1 cellular context compared by ENCODE assay signal in the genomic region with DNA sequence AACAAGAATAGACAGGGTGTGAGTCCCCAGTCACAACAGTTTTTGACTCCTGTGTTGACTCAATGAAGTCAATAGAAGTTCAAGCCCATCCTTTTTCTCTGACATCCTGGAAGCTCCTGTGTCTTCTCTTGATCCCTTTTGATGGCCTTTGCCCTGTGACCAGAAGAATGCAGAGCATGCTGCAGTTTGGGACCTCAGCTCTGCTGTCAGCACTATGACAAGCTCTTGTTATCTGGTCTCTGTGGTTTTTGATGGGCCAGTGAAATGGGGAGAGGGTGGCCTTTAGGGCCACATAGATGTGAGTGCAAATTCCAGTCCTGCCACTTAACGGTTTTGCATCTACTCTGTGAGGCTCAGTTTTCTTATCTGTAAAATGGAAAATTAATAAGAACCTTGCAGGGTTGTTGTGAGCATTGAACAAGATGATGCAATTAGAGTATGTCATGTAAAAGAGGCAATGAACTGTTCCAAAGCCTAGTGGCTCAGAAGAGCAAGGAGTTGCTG.
TF ChIP-seq lines count a peak whose summit lies in the region.

No MANE protein-coding gene starts in this region.

TF ChIP-seq in K562, 482 proteins besides CTCF, POLR2A, EP300 and RAD21 (continued from another document):
- TF ChIP-seq, protein P1, sequence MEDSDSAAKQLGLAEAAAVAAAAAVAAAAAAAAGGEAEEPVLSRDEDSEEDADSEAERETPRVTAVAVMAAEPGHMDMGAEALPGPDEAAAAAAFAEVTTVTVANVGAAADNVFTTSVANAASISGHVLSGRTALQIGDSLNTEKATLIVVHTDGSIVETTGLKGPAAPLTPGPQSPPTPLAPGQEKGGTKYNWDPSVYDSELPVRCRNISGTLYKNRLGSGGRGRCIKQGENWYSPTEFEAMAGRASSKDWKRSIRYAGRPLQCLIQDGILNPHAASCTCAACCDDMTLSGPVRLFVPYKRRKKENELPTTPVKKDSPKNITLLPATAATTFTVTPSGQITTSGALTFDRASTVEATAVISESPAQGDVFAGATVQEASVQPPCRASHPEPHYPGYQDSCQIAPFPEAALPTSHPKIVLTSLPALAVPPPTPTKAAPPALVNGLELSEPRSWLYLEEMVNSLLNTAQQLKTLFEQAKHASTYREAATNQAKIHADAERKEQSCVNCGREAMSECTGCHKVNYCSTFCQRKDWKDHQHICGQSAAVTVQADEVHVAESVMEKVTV (CRISPR knock-in tag; IDR thresholded peaks at IDR 0.05), result no peak
- no peak for TF ChIP-seq CSDE1 (IDR thresholded peaks at IDR 0.05)
- no peak for TF ChIP-seq RBM22 (IDR thresholded peaks at IDR 0.05; ENCODE audit: low read depth, low read length, poor library complexity, severe bottlenecking)
- TF ChIP-seq, protein P2, sequence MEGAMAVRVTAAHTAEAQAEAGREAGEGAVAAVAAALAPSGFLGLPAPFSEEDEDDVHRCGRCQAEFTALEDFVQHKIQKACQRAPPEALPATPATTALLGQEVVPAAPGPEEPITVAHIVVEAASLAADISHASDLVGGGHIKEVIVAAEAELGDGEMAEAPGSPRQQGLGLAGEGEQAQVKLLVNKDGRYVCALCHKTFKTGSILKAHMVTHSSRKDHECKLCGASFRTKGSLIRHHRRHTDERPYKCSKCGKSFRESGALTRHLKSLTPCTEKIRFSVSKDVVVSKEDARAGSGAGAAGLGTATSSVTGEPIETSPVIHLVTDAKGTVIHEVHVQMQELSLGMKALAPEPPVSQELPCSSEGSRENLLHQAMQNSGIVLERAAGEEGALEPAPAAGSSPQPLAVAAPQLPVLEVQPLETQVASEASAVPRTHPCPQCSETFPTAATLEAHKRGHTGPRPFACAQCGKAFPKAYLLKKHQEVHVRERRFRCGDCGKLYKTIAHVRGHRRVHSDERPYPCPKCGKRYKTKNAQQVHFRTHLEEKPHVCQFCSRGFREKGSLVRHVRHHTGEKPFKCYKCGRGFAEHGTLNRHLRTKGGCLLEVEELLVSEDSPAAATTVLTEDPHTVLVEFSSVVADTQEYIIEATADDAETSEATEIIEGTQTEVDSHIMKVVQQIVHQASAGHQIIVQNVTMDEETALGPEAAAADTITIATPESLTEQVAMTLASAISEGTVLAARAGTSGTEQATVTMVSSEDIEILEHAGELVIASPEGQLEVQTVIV (CRISPR knock-in tag; IDR thresholded peaks at IDR 0.05; ENCODE audit: borderline replicate concordance), result no peak
- TF ChIP-seq KAT7 (CRISPR knock-in tag; IDR thresholded peaks at IDR 0.05; ENCODE audit: borderline replicate concordance), result no peak
- no peak for TF ChIP-seq ZFX (CRISPR knock-in tag; IDR thresholded peaks at IDR 0.05)
- TF ChIP-seq KDM1A (IDR thresholded peaks at IDR 0.05), result peak; percentile 46 to 64; a peak in 3 of 4 replicates
- no peak for TF ChIP-seq SMARCB1 (IDR thresholded peaks at IDR 0.05; ENCODE audit: insufficient read length, low read depth)
- no peak for TF ChIP-seq SMARCA4 (IDR thresholded peaks at IDR 0.05)
- TF ChIP-seq ZBTB17 (CRISPR knock-in tag; IDR thresholded peaks at IDR 0.05), result no peak
- peak; percentile 79 for TF ChIP-seq CEBPG (CRISPR knock-in tag; IDR thresholded peaks at IDR 0.05)
- TF ChIP-seq CEBPG (tag; conservative IDR thresholded peaks at IDR 0.05 in 1 of 2, IDR thresholded peaks at IDR 0.05 in 1 of 2), result peak; percentile 71 to 78
- TF ChIP-seq, protein P3, sequence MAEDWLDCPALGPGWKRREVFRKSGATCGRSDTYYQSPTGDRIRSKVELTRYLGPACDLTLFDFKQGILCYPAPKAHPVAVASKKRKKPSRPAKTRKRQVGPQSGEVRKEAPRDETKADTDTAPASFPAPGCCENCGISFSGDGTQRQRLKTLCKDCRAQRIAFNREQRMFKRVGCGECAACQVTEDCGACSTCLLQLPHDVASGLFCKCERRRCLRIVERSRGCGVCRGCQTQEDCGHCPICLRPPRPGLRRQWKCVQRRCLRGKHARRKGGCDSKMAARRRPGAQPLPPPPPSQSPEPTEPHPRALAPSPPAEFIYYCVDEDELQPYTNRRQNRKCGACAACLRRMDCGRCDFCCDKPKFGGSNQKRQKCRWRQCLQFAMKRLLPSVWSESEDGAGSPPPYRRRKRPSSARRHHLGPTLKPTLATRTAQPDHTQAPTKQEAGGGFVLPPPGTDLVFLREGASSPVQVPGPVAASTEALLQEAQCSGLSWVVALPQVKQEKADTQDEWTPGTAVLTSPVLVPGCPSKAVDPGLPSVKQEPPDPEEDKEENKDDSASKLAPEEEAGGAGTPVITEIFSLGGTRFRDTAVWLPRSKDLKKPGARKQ (CRISPR knock-in tag; IDR thresholded peaks at IDR 0.05), result no peak
- TF ChIP-seq BRF1 (IDR thresholded peaks at IDR 0.05; ENCODE audit: borderline replicate concordance, extremely low read depth, insufficient read length), result no peak
- no peak for TF ChIP-seq SETDB1 (IDR thresholded peaks at IDR 0.05; ENCODE audit: low read length)
- TF ChIP-seq MECOM (CRISPR knock-in tag; IDR thresholded peaks at IDR 0.05), result peak; percentile 79
- TF ChIP-seq, protein P4, sequence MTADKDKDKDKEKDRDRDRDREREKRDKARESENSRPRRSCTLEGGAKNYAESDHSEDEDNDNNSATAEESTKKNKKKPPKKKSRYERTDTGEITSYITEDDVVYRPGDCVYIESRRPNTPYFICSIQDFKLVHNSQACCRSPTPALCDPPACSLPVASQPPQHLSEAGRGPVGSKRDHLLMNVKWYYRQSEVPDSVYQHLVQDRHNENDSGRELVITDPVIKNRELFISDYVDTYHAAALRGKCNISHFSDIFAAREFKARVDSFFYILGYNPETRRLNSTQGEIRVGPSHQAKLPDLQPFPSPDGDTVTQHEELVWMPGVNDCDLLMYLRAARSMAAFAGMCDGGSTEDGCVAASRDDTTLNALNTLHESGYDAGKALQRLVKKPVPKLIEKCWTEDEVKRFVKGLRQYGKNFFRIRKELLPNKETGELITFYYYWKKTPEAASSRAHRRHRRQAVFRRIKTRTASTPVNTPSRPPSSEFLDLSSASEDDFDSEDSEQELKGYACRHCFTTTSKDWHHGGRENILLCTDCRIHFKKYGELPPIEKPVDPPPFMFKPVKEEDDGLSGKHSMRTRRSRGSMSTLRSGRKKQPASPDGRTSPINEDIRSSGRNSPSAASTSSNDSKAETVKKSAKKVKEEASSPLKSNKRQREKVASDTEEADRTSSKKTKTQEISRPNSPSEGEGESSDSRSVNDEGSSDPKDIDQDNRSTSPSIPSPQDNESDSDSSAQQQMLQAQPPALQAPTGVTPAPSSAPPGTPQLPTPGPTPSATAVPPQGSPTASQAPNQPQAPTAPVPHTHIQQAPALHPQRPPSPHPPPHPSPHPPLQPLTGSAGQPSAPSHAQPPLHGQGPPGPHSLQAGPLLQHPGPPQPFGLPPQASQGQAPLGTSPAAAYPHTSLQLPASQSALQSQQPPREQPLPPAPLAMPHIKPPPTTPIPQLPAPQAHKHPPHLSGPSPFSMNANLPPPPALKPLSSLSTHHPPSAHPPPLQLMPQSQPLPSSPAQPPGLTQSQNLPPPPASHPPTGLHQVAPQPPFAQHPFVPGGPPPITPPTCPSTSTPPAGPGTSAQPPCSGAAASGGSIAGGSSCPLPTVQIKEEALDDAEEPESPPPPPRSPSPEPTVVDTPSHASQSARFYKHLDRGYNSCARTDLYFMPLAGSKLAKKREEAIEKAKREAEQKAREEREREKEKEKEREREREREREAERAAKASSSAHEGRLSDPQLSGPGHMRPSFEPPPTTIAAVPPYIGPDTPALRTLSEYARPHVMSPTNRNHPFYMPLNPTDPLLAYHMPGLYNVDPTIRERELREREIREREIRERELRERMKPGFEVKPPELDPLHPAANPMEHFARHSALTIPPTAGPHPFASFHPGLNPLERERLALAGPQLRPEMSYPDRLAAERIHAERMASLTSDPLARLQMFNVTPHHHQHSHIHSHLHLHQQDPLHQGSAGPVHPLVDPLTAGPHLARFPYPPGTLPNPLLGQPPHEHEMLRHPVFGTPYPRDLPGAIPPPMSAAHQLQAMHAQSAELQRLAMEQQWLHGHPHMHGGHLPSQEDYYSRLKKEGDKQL (CRISPR knock-in tag; IDR thresholded peaks at IDR 0.05; ENCODE audit: borderline replicate concordance), result no peak
- no peak for TF ChIP-seq PRPF4 (IDR thresholded peaks at IDR 0.05; ENCODE audit: insufficient read depth, low read depth, low read length, poor library complexity, severe bottlenecking)
- no peak for TF ChIP-seq U2AF1 (optimal IDR thresholded peaks at IDR 0.05; ENCODE audit: low read depth, low read length)
- no peak for TF ChIP-seq RBM14 (IDR thresholded peaks at IDR 0.05; ENCODE audit: borderline replicate concordance, insufficient read depth, low read depth, low read length)
- peak; percentile 37; the same call in 1 of the 2 replicates for TF ChIP-seq FOSL1 (tag; conservative IDR thresholded peaks at IDR 0.05)
- no peak for TF ChIP-seq FOXK1 (CRISPR knock-in tag; IDR thresholded peaks at IDR 0.05; ENCODE audit: borderline replicate concordance)
- TF ChIP-seq OTX1 (CRISPR knock-in tag; IDR thresholded peaks at IDR 0.05), result no peak
- TF ChIP-seq SRF (CRISPR knock-in tag; IDR thresholded peaks at IDR 0.05), result no peak
- peak; percentile 24; the same call in 1 of the 2 replicates for TF ChIP-seq ESRRA (IDR thresholded peaks at IDR 0.05; ENCODE audit: borderline replicate concordance, low read depth)
- TF ChIP-seq, protein P5, sequence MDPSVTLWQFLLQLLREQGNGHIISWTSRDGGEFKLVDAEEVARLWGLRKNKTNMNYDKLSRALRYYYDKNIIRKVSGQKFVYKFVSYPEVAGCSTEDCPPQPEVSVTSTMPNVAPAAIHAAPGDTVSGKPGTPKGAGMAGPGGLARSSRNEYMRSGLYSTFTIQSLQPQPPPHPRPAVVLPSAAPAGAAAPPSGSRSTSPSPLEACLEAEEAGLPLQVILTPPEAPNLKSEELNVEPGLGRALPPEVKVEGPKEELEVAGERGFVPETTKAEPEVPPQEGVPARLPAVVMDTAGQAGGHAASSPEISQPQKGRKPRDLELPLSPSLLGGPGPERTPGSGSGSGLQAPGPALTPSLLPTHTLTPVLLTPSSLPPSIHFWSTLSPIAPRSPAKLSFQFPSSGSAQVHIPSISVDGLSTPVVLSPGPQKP (CRISPR knock-in tag; IDR thresholded peaks at IDR 0.05), result no peak
- no peak for TF ChIP-seq RBM34 (IDR thresholded peaks at IDR 0.05; ENCODE audit: borderline replicate concordance, insufficient read depth, low read length)
- peak; percentile 22; the same call in 1 of the 2 replicates for TF ChIP-seq BCOR (IDR thresholded peaks at IDR 0.05)
- 0 out of 2 replicates have a peak, but pooled peaks have one; percentile 2 for TF ChIP-seq CBFA2T2 (conservative IDR thresholded peaks at IDR 0.05)
- no peak for TF ChIP-seq ZBTB7A (IDR thresholded peaks at IDR 0.05; ENCODE audit: borderline replicate concordance, control insufficient read depth, low read depth, low read length)
- TF ChIP-seq, protein P6, sequence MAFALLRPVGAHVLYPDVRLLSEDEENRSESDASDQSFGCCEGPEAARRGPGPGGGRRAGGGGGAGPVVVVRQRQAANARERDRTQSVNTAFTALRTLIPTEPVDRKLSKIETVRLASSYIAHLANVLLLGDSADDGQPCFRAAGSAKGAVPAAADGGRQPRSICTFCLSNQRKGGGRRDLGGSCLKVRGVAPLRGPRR (CRISPR knock-in tag; IDR thresholded peaks at IDR 0.05), result no peak
